Comparison of ENCODE assay signal across 9 cellular contexts in the genomic region with DNA sequence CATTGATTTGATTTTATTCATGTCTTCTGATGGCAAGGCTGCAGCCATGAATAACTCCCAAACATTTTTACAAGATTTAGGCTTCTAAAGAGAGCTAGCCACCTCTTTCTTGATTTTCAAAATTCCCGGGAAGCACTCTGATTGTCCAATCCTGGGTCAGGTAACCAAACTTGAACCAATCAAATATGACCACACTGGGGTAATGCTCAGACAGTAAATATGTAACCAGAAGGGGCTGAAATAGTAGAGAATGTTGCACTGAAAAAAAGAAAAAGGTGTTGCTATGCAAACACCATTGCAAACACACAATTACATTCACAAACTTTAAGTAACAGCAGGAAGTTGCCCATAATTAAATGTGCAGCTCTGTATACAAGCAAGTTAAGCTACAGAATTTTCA.
"Had no signal": no experiment of that assay in that cellular context is flagged by ENCODE, and none has a peak within 500 bp of the region (broad histone marks: within the 10 kb centered on the region; RNA-seq: fewer than 3 reads in every experiment).

No MANE protein-coding gene starts in this region.

- H3K9ac ChIP-seq: GM23248 had no signal

- H3K4me1 ChIP-seq: HAP-1 had no signal

- ATAC-seq: GM23338, HCT116 had no signal

- H3K27ac ChIP-seq: GM23248 had no signal

- H3K36me3 ChIP-seq: HAP-1 had no signal

- H3K9me3 ChIP-seq: HAP-1 had no signal

- DNase-seq: GM23248, GOT3, H7, H9, HCEC 1CT, HFFc6 had no signal

- H3K4me3 ChIP-seq: GM23248, GM23338, HAP-1 had no signal
